ENCODE assay signal across 1 cellular context in the genomic region with DNA sequence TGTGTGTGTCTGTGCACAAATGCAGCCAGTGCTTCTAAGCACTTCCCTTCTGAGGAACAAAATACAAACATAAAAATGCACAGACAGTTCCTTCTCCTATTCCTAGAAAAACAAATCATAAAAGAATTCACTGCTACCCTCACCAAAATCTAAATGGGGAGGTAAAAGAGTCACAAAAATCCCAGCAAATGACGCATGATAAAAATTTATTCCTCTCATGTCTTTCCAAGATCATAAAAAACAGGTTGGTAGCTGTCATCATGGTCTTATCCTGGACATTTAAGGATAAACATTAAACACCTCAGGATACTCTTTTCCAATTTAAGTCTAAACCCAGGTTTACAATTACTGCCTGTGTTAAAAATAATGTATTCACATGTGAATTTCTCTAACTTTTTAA.
TF ChIP-seq lines count a peak whose summit lies in the region.

No MANE protein-coding gene starts in this region.

TF ChIP-seq in HEK293, 187 proteins besides CTCF, POLR2A, EP300 and RAD21 (continued from another document and continues in another):
- TF ChIP-seq PRDM2 (tag by site-specific recombination; IDR thresholded peaks at IDR 0.05; ENCODE audit: borderline replicate concordance) (no peak), ZNF324 (tag by site-specific recombination; IDR thresholded peaks at IDR 0.05) (no peak), ZNF555 (tag by site-specific recombination; conservative IDR thresholded peaks at IDR 0.05) (no peak), ZBTB48 (tag by site-specific recombination; IDR thresholded peaks at IDR 0.05) (no peak), ELK4 (IDR thresholded peaks at IDR 0.05; ENCODE audit: borderline replicate concordance, low read depth, low read length) (no peak), SCRT1 (tag by site-specific recombination; IDR thresholded peaks at IDR 0.05; ENCODE audit: borderline replicate concordance) (peak; percentile 91; the same call in 1 of the 2 replicates), ZNF202 (tag by site-specific recombination; IDR thresholded peaks at IDR 0.05; ENCODE audit: borderline replicate concordance) (no peak), ZFP69B (tag by site-specific recombination; IDR thresholded peaks at IDR 0.05) (no peak), GLIS2 (tag by site-specific recombination; IDR thresholded peaks at IDR 0.05) (no peak), PRDM1 (tag by site-specific recombination; IDR thresholded peaks at IDR 0.05) (no peak), ZNF423 (tag by site-specific recombination; IDR thresholded peaks at IDR 0.05) (no peak), ZNF404 (tag by site-specific recombination; IDR thresholded peaks at IDR 0.05) (no peak), ATF2 (tag by site-specific recombination; IDR thresholded peaks at IDR 0.05; ENCODE audit: low read depth) (no peak), ZNF639 (tag by site-specific recombination; IDR thresholded peaks at IDR 0.05) (peak; percentile 85), ZNF335 (tag by site-specific recombination; conservative IDR thresholded peaks at IDR 0.05) (no peak), ZNF155 (tag by site-specific recombination; IDR thresholded peaks at IDR 0.05) (no peak), ZNF433 (tag by site-specific recombination; IDR thresholded peaks at IDR 0.05; ENCODE audit: low read depth) (no peak), KLF9 (tag by site-specific recombination; IDR thresholded peaks at IDR 0.05; ENCODE audit: low read depth) (no peak), ZNF521 (tag by site-specific recombination; IDR thresholded peaks at IDR 0.05) (no peak), ZNF2 (tag by site-specific recombination; IDR thresholded peaks at IDR 0.05) (peak; percentile 48; the same call in 1 of the 2 replicates), ZBTB11 (tag by site-specific recombination; conservative IDR thresholded peaks at IDR 0.05; ENCODE audit: low read depth) (no peak), SP7 (tag by site-specific recombination; IDR thresholded peaks at IDR 0.05) (0 out of 2 replicates have a peak, but pooled peaks have one; percentile 40), ZNF626 (tag by site-specific recombination; IDR thresholded peaks at IDR 0.05) (no peak), IKZF3 (tag by site-specific recombination; IDR thresholded peaks at IDR 0.05) (no peak), YY1 (tag by site-specific recombination; IDR thresholded peaks at IDR 0.05) (no peak), ZNF266 (tag by site-specific recombination; IDR thresholded peaks at IDR 0.05; ENCODE audit: low read depth) (no peak), ZNF354C (tag by site-specific recombination; IDR thresholded peaks at IDR 0.05; ENCODE audit: borderline replicate concordance, low read depth) (no peak)
- TF ChIP-seq, protein P1, sequence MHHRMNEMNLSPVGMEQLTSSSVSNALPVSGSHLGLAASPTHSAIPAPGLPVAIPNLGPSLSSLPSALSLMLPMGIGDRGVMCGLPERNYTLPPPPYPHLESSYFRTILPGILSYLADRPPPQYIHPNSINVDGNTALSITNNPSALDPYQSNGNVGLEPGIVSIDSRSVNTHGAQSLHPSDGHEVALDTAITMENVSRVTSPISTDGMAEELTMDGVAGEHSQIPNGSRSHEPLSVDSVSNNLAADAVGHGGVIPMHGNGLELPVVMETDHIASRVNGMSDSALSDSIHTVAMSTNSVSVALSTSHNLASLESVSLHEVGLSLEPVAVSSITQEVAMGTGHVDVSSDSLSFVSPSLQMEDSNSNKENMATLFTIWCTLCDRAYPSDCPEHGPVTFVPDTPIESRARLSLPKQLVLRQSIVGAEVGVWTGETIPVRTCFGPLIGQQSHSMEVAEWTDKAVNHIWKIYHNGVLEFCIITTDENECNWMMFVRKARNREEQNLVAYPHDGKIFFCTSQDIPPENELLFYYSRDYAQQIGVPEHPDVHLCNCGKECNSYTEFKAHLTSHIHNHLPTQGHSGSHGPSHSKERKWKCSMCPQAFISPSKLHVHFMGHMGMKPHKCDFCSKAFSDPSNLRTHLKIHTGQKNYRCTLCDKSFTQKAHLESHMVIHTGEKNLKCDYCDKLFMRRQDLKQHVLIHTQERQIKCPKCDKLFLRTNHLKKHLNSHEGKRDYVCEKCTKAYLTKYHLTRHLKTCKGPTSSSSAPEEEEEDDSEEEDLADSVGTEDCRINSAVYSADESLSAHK (tag by site-specific recombination; IDR thresholded peaks at IDR 0.05), result peak; percentile 89
- TF ChIP-seq, protein P2, sequence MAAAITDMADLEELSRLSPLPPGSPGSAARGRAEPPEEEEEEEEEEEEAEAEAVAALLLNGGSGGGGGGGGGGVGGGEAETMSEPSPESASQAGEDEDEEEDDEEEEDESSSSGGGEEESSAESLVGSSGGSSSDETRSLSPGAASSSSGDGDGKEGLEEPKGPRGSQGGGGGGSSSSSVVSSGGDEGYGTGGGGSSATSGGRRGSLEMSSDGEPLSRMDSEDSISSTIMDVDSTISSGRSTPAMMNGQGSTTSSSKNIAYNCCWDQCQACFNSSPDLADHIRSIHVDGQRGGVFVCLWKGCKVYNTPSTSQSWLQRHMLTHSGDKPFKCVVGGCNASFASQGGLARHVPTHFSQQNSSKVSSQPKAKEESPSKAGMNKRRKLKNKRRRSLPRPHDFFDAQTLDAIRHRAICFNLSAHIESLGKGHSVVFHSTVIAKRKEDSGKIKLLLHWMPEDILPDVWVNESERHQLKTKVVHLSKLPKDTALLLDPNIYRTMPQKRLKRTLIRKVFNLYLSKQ (tag by site-specific recombination; IDR thresholded peaks at IDR 0.05; ENCODE audit: borderline replicate concordance), result no peak
- TF ChIP-seq, protein P3, sequence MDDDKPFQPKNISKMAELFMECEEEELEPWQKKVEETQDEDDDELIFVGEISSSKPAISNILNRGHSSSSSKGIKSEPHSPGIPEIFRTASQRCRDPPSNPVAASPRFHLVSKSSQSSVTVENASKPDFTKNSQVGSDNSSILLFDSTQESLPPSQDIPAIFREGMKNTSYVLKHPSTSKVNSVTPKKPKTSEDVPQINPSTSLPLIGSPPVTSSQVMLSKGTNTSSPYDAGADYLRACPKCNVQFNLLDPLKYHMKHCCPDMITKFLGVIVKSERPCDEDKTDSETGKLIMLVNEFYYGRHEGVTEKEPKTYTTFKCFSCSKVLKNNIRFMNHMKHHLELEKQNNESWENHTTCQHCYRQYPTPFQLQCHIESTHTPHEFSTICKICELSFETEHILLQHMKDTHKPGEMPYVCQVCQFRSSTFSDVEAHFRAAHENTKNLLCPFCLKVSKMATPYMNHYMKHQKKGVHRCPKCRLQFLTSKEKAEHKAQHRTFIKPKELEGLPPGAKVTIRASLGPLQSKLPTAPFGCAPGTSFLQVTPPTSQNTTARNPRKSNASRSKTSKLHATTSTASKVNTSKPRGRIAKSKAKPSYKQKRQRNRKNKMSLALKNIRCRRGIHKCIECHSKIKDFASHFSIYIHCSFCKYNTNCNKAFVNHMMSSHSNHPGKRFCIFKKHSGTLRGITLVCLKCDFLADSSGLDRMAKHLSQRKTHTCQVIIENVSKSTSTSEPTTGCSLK (tag by site-specific recombination; IDR thresholded peaks at IDR 0.05), result no peak
- TF ChIP-seq, protein P4, sequence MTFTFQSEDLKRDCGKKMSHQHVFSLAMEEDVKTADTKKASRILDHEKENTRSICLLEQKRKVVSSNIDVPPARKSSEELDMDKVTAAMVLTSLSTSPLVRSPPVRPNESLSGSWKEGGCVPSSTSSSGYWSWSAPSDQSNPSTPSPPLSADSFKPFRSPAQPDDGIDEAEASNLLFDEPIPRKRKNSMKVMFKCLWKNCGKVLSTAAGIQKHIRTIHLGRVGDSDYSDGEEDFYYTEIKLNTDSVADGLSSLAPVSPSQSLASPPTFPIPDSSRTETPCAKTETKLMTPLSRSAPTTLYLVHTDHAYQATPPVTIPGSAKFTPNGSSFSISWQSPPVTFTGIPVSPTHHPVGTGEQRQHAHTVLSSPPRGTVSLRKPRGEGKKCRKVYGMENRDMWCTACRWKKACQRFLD (tag by site-specific recombination; IDR thresholded peaks at IDR 0.05), result no peak
- TF ChIP-seq, protein P5, sequence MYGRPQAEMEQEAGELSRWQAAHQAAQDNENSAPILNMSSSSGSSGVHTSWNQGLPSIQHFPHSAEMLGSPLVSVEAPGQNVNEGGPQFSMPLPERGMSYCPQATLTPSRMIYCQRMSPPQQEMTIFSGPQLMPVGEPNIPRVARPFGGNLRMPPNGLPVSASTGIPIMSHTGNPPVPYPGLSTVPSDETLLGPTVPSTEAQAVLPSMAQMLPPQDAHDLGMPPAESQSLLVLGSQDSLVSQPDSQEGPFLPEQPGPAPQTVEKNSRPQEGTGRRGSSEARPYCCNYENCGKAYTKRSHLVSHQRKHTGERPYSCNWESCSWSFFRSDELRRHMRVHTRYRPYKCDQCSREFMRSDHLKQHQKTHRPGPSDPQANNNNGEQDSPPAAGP (tag by site-specific recombination; IDR thresholded peaks at IDR 0.05), result no peak
